1 cellular context compared by ENCODE assay signal in genomic region chr20:728022-728944, GRCh38.
TF ChIP-seq lines count a peak whose summit lies in the region.

No MANE protein-coding gene starts in this region.

TF ChIP-seq in HepG2, 621 proteins besides CTCF, POLR2A, EP300 and RAD21 (continued from another document and continues in another):
- no peak for TF ChIP-seq RNF219 (CRISPR knock-in tag; IDR thresholded peaks at IDR 0.05)
- TF ChIP-seq TARDBP (CRISPR knock-in tag; IDR thresholded peaks at IDR 0.05), result peak; percentile 70
- TF ChIP-seq ZNF251 (CRISPR knock-in tag; IDR thresholded peaks at IDR 0.05), result 0 out of 2 replicates have a peak, but pooled peaks have one; percentile 49
- TF ChIP-seq PHF5A (CRISPR knock-in tag; IDR thresholded peaks at IDR 0.05; ENCODE audit: low read depth, unreplicated experiment), result no peak
- TF ChIP-seq HNRNPUL1 (IDR thresholded peaks at IDR 0.05; ENCODE audit: low read depth, low read length), result no peak
- no peak for TF ChIP-seq ZBTB39 (CRISPR knock-in tag; IDR thresholded peaks at IDR 0.05)
- no peak for TF ChIP-seq AFF4 (CRISPR knock-in tag; IDR thresholded peaks at IDR 0.05)
- no peak for TF ChIP-seq FOXP1 (IDR thresholded peaks at IDR 0.05)
- no peak for TF ChIP-seq FOXP1 (CRISPR knock-in tag; IDR thresholded peaks at IDR 0.05)
- TF ChIP-seq, protein P1, sequence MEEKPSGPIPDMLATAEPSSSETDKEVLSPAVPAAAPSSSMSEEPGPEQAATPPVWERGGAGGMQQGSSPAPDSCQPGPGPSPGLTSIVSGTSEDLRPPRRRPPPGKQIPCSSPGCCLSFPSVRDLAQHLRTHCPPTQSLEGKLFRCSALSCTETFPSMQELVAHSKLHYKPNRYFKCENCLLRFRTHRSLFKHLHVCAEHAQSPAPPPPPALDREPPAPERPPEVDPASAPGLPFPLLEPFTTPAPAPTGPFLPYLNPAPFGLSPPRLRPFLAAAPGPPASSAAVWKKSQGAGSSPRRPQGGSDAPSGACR (CRISPR knock-in tag; IDR thresholded peaks at IDR 0.05), result peak; percentile 62; the same call in 1 of the 2 replicates
- TF ChIP-seq IRX3 (CRISPR knock-in tag; IDR thresholded peaks at IDR 0.05; ENCODE audit: borderline replicate concordance, low read depth), result 0 out of 2 replicates have a peak, but pooled peaks have one; percentile 60
- no peak for TF ChIP-seq TRAFD1 (CRISPR knock-in tag; IDR thresholded peaks at IDR 0.05; ENCODE audit: borderline replicate concordance)
- no peak; the same call in 1 of the 2 replicates for TF ChIP-seq HDAC1 (CRISPR knock-in tag; IDR thresholded peaks at IDR 0.05)
- TF ChIP-seq ZNF761 (CRISPR knock-in tag; conservative IDR thresholded peaks at IDR 0.05), result no peak; the same call in 1 of the 2 replicates
- 0 out of 2 replicates have a peak, but pooled peaks have one; percentile 63 for TF ChIP-seq THAP7 (CRISPR knock-in tag; IDR thresholded peaks at IDR 0.05)
- peak; percentile 74; the same call in 1 of the 2 replicates for TF ChIP-seq ETV6 (CRISPR knock-in tag; conservative IDR thresholded peaks at IDR 0.05)
- no peak for TF ChIP-seq SP2 (CRISPR knock-in tag; IDR thresholded peaks at IDR 0.05)
- TF ChIP-seq POLR2G (IDR thresholded peaks at IDR 0.05; ENCODE audit: low read depth, low read length), result no peak
- TF ChIP-seq POGZ (CRISPR knock-in tag; IDR thresholded peaks at IDR 0.05), result peak; percentile 32; the same call in 1 of the 2 replicates
- TF ChIP-seq MLXIP (CRISPR knock-in tag; IDR thresholded peaks at IDR 0.05; ENCODE audit: borderline replicate concordance), result no peak
- TF ChIP-seq, protein P2, sequence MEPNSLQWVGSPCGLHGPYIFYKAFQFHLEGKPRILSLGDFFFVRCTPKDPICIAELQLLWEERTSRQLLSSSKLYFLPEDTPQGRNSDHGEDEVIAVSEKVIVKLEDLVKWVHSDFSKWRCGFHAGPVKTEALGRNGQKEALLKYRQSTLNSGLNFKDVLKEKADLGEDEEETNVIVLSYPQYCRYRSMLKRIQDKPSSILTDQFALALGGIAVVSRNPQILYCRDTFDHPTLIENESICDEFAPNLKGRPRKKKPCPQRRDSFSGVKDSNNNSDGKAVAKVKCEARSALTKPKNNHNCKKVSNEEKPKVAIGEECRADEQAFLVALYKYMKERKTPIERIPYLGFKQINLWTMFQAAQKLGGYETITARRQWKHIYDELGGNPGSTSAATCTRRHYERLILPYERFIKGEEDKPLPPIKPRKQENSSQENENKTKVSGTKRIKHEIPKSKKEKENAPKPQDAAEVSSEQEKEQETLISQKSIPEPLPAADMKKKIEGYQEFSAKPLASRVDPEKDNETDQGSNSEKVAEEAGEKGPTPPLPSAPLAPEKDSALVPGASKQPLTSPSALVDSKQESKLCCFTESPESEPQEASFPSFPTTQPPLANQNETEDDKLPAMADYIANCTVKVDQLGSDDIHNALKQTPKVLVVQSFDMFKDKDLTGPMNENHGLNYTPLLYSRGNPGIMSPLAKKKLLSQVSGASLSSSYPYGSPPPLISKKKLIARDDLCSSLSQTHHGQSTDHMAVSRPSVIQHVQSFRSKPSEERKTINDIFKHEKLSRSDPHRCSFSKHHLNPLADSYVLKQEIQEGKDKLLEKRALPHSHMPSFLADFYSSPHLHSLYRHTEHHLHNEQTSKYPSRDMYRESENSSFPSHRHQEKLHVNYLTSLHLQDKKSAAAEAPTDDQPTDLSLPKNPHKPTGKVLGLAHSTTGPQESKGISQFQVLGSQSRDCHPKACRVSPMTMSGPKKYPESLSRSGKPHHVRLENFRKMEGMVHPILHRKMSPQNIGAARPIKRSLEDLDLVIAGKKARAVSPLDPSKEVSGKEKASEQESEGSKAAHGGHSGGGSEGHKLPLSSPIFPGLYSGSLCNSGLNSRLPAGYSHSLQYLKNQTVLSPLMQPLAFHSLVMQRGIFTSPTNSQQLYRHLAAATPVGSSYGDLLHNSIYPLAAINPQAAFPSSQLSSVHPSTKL (CRISPR knock-in tag; IDR thresholded peaks at IDR 0.05), result no peak; the same call in 1 of the 2 replicates
- TF ChIP-seq ZFP62 (CRISPR knock-in tag; IDR thresholded peaks at IDR 0.05), result no peak
- TF ChIP-seq ZNF770 (CRISPR knock-in tag; IDR thresholded peaks at IDR 0.05), result no peak; the same call in 1 of the 2 replicates
- TF ChIP-seq ZNF446 (CRISPR knock-in tag; IDR thresholded peaks at IDR 0.05), result peak; percentile 39; the same call in 1 of the 2 replicates
- TF ChIP-seq NR3C1 (CRISPR knock-in tag; IDR thresholded peaks at IDR 0.05), result no peak
- peak; percentile 88; the same call in 1 of the 2 replicates for TF ChIP-seq ZBTB7A (CRISPR knock-in tag; IDR thresholded peaks at IDR 0.05)
- no peak for TF ChIP-seq IKZF4 (CRISPR knock-in tag; IDR thresholded peaks at IDR 0.05; ENCODE audit: borderline replicate concordance, low read depth, not compliant biosample characterization)
- TF ChIP-seq SSRP1 (CRISPR knock-in tag; IDR thresholded peaks at IDR 0.05), result 0 out of 2 replicates have a peak, but pooled peaks have one; percentile 73
- TF ChIP-seq ZNF781 (CRISPR knock-in tag; IDR thresholded peaks at IDR 0.05; ENCODE audit: borderline replicate concordance, not compliant biosample characterization), result peak; percentile 73
- TF ChIP-seq, protein P3, sequence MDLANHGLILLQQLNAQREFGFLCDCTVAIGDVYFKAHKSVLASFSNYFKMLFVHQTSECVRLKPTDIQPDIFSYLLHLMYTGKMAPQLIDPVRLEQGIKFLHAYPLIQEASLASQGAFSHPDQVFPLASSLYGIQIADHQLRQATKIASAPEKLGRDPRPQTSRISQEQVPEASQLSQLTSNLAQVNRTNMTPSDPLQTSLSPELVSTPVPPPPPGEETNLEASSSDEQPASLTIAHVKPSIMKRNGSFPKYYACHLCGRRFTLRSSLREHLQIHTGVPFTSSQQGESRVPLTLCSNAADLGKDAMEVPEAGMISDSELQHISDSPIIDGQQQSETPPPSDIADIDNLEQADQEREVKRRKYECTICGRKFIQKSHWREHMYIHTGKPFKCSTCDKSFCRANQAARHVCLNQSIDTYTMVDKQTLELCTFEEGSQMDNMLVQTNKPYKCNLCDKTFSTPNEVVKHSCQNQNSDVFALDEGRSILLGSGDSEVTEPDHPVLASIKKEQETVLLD (CRISPR knock-in tag; IDR thresholded peaks at IDR 0.05; ENCODE audit: low read depth), result no peak
- TF ChIP-seq EZH2 (conservative IDR thresholded peaks at IDR 0.05; ENCODE audit: low read depth, low read length), result 0 out of 2 replicates have a peak, but pooled peaks have one; percentile 40
- no peak for TF ChIP-seq HNF4A (CRISPR knock-in tag; IDR thresholded peaks at IDR 0.05)
